ENCODE assay signal across 11 cellular contexts in the genomic region with DNA sequence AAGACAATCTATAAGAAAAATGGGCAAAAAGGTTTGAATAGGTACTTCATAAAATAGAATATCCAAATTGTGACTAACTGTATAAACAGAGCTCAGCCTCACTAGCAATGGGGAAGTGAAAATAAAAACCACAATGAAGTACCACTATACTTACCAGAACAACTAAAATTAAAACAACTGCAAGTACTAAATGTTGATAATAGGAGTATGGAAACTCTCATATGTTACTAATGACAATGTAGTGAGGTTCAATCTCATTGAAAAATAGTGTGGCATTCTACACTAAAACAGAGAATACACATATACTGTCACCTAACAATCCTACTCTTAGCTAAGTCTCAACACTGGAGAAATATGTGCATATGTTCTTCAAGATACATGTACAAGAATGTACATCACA.
DNase-seq lines count a peak whose midpoint lies in the region; ATAC-seq lines count a peak whose summit lies in the region.
"Had no signal": no experiment of that assay in that cellular context is flagged by ENCODE, and none has a peak within 500 bp of the region (broad histone marks: within the 10 kb centered on the region; RNA-seq: fewer than 3 reads in every experiment).

No MANE protein-coding gene starts in this region.

- DNase-seq in activated T-helper 2 cell treated with anti-CD3 and anti-CD28 coated beads, Interferon-gamma antibody, Interleukin-2, Interleukin-4, amounts not matched to agents 10 μg/mL and 5 μg/mL and 100 μg/mL, durations not matched to agents 14 hours and 24 hours and 36 hours (ENCODE audit: low spot score): no peak
- no peak for DNase-seq in HuH-7 (ENCODE audit: low spot score)
- no peak for DNase-seq in activated CD8-positive, alpha-beta memory T cell treated with anti-CD3 and anti-CD28 coated beads, Interleukin-2, amount 50 U/mL, for 48 hours
- DNase-seq in NCI-H1694 (lab: John Stamatoyannopoulos, UW): no peak
- no peak for DNase-seq in NCI-H2196 treated with DMSO at 0.1 percent for 48 hours (lab: John Stamatoyannopoulos, UW; ENCODE audit: unreplicated experiment)

- H3K27ac Mint-ChIP-seq in activated T-helper 2 cell treated with anti-CD3 and anti-CD28 coated beads, Interferon-gamma antibody, Interleukin-2, Interleukin-4, amounts not matched to agents 10 μg/mL and 5 μg/mL and 100 μg/mL, durations not matched to agents 14 hours and 24 hours and 36 hours: peak overlapping the region; percentile 74
- H3K27ac Mint-ChIP-seq: activated naive CD4-positive, alpha-beta T cell treated with anti-CD3 and anti-CD28 coated beads, Interleukin-2, amount 50 U/mL, for 24 hours; type B pancreatic cell had no signal

- H3K4me1 Mint-ChIP-seq in activated T-helper 2 cell treated with anti-CD3 and anti-CD28 coated beads, Interferon-gamma antibody, Interleukin-2, Interleukin-4, amounts not matched to agents 10 μg/mL and 5 μg/mL and 100 μg/mL, durations not matched to agents 14 hours and 24 hours and 36 hours (ENCODE audit: low read depth): peaks cover 68% of the 10 kb centered on the region

- intact Hi-C loops in activated T-helper 2 cell treated with anti-CD3 and anti-CD28 coated beads, Interferon-gamma antibody, Interleukin-2, Interleukin-4, amounts not matched to agents 10 μg/mL and 5 μg/mL and 100 μg/mL, durations not matched to agents 14 hours and 24 hours and 36 hours (cut with micrococcal nuclease): loop anchor here (1.0 kb wide), 2 partner anchors 9 to 19 kb away; no protein-coding TSS in a partner anchor

- ATAC-seq in GM18519 (IDR thresholded peaks at IDR 0.05; ENCODE audit: low FRiP score, unreplicated experiment) (peak; percentile 96), GM21515 (IDR thresholded peaks at IDR 0.05; ENCODE audit: unreplicated experiment) (peak; percentile 96), HG03342 (IDR thresholded peaks at IDR 0.05; ENCODE audit: unreplicated experiment) (peak; percentile 98)
- ATAC-seq: K562 had no signal

- no peaks in the 10 kb centered on the region for H3K27me3 Mint-ChIP-seq in activated T-helper 2 cell treated with anti-CD3 and anti-CD28 coated beads, Interferon-gamma antibody, Interleukin-2, Interleukin-4, amounts not matched to agents 10 μg/mL and 5 μg/mL and 100 μg/mL, durations not matched to agents 14 hours and 24 hours and 36 hours (ENCODE audit: low read depth)
- H3K27me3 Mint-ChIP-seq: activated naive CD4-positive, alpha-beta T cell treated with anti-CD3 and anti-CD28 coated beads, Interleukin-2, amount 50 U/mL, for 24 hours; type B pancreatic cell had no signal

- H3K36me3 Mint-ChIP-seq in activated T-helper 2 cell treated with anti-CD3 and anti-CD28 coated beads, Interferon-gamma antibody, Interleukin-2, Interleukin-4, amounts not matched to agents 10 μg/mL and 5 μg/mL and 100 μg/mL, durations not matched to agents 14 hours and 24 hours and 36 hours (ENCODE audit: low read depth): peaks cover 85% of the 10 kb centered on the region

- H3K4me3 Mint-ChIP-seq in activated T-helper 2 cell treated with anti-CD3 and anti-CD28 coated beads, Interferon-gamma antibody, Interleukin-2, Interleukin-4, amounts not matched to agents 10 μg/mL and 5 μg/mL and 100 μg/mL, durations not matched to agents 14 hours and 24 hours and 36 hours (ENCODE audit: low read depth): peak overlapping the region; percentile 51
- H3K4me3 Mint-ChIP-seq: type B pancreatic cell had no signal

- peaks cover 32% of the 10 kb centered on the region for H3K9me3 Mint-ChIP-seq in activated T-helper 2 cell treated with anti-CD3 and anti-CD28 coated beads, Interferon-gamma antibody, Interleukin-2, Interleukin-4, amounts not matched to agents 10 μg/mL and 5 μg/mL and 100 μg/mL, durations not matched to agents 14 hours and 24 hours and 36 hours
